In genomic region chr17:2266865-2267228, GRCh38 we compare ENCODE assay signal across 9 cellular contexts. TPM values are rescaled to one million over a fixed set of nuclear protein-coding genes. Genes with fewer than 3 reads are reported as not detected.
A peak's percentile ranks its signal among the peaks of the same experiment; 100 is the strongest.
DNase-seq lines count a peak whose midpoint lies in the region; ATAC-seq and TF ChIP-seq lines count a peak whose summit lies in the region.
"Had no signal": no experiment of that assay in that cellular context is flagged by ENCODE, and none has a peak within 500 bp of the region (broad histone marks: within the 10 kb centered on the region; RNA-seq: fewer than 3 reads in every experiment).

No MANE protein-coding gene starts in this region.

- intact Hi-C loops in upper lobe of right lung (cut with DNase I) (no loop called here), left ventricle myocardium superior (cut with micrococcal nuclease) (no loop called here)

- H3K27me3 ChIP-seq in upper lobe of right lung = no peaks in the 10 kb centered on the region

- TF ChIP-seq CTCF in upper lobe of right lung (IDR thresholded peaks at IDR 0.05) = no peak

- H3K9me3 Mint-ChIP-seq in activated naive CD4-positive, alpha-beta T cell treated with anti-CD3 and anti-CD28 coated beads, Interleukin-2, amount 50 U/mL, for 24 hours = no peaks in the 10 kb centered on the region

- H3K27ac ChIP-seq in upper lobe of right lung = peak overlapping the region; percentile 32

- no peaks in the 10 kb centered on the region for H3K27me3 Mint-ChIP-seq in activated naive CD4-positive, alpha-beta T cell treated with anti-CD3 and anti-CD28 coated beads, Interleukin-2, amount 50 U/mL, for 24 hours

- H3K27ac Mint-ChIP-seq in activated naive CD4-positive, alpha-beta T cell treated with anti-CD3 and anti-CD28 coated beads, Interleukin-2, amount 50 U/mL, for 24 hours = peak overlapping the region; percentile 99

- no peaks in the 10 kb centered on the region for H3K9me3 ChIP-seq in upper lobe of right lung

- ATAC-seq in HG03159 (IDR thresholded peaks at IDR 0.05; ENCODE audit: unreplicated experiment) (peak; percentile 25), upper lobe of right lung (no peak), HG03469 (IDR thresholded peaks at IDR 0.05; ENCODE audit: unreplicated experiment) (no peak), left ventricle myocardium superior (no peak)

- no peak for DNase-seq in activated naive CD4-positive, alpha-beta T cell (lab: John Stamatoyannopoulos, UW)
- DNase-seq in amniotic epithelial cell (ENCODE audit: low read depth) (peak; percentile 20), upper lobe of right lung (no peak), left ventricle myocardium superior (no peak), 8988T (no peak)

- H3K4me1 ChIP-seq in upper lobe of right lung = peaks cover 31% of the 10 kb centered on the region

- peaks cover 18% of the 10 kb centered on the region for H3K36me3 ChIP-seq in upper lobe of right lung

- peaks cover 8% of the 10 kb centered on the region for H3K36me3 Mint-ChIP-seq in activated naive CD4-positive, alpha-beta T cell treated with anti-CD3 and anti-CD28 coated beads, Interleukin-2, amount 50 U/mL, for 24 hours

- no peak overlapping the region for H3K4me3 ChIP-seq in upper lobe of right lung
- H3K4me3 ChIP-seq: lung had no signal

- peak overlapping the region; percentile 73 for H3K4me3 Mint-ChIP-seq in activated naive CD4-positive, alpha-beta T cell treated with anti-CD3 and anti-CD28 coated beads, Interleukin-2, amount 50 U/mL, for 24 hours

- peaks cover 81% of the 10 kb centered on the region for H3K4me1 Mint-ChIP-seq in activated naive CD4-positive, alpha-beta T cell treated with anti-CD3 and anti-CD28 coated beads, Interleukin-2, amount 50 U/mL, for 24 hours

RNA-seq across cellular contexts. Expression of gene SMG6, which starts 36.7 kb away (rescaled TPM):
- total RNA-seq in upper lobe of right lung (28.8 TPM), left ventricle myocardium superior (18.2 TPM)

RNA-seq across cellular contexts. Expression of gene SRR, which starts 36.9 kb away (rescaled TPM):
- 6.3 TPM for total RNA-seq in upper lobe of right lung
- 7.6 TPM for total RNA-seq in left ventricle myocardium superior
